ENCODE assay signal across 12 cellular contexts in the genomic region with DNA sequence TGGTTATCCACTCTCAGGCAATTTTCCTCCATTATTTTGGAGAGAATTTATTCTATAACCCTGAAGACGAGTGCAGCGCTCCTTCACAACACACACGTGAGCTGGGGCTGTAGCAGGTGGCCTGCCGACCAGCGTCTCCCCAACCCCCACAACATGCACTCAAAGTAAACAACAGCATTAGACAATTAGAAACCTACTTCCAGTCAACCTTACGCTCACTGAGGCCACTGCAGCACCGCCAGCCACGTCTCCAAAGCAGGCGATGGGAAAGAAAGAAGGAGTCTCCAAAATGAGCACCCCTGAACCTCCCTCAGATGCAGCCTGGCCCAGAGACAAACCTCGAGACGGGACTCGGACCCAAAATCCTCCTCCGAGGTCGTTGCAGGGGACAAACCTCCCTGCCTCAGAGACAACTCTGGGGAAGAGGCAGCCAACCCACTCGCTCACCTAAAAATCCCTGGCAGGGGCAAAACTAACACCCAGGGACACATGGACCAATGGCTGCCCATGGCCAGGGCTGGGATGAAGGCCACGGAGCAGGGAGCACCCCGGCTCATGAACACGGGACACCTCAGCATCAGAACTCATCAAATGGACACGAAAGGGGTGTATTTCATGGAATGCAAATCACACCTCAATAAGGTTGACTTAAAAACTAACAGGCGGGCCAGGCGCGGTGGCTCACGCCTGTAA. TPM values are rescaled to one million over a fixed set of nuclear protein-coding genes. Genes with fewer than 3 reads are reported as not detected.
A peak's percentile ranks its signal among the peaks of the same experiment; 100 is the strongest.
DNase-seq lines count a peak whose midpoint lies in the region; ATAC-seq and TF ChIP-seq lines count a peak whose summit lies in the region.
"Had no signal": no experiment of that assay in that cellular context is flagged by ENCODE, and none has a peak within 500 bp of the region (broad histone marks: within the 10 kb centered on the region; RNA-seq: fewer than 3 reads in every experiment).

No MANE protein-coding gene starts in this region.

- TF ChIP-seq POLR2A in heart left ventricle (IDR thresholded peaks at IDR 0.05), result no peak

- intact Hi-C loops in heart left ventricle (cut with DNase I), result loop anchor here in 3 of 10 donors (2.0 to 10.0 kb wide), 3 partner anchors 40 to 554 kb away; a partner anchor contains a TSS
- intact Hi-C loops in Right ventricle myocardium superior (cut with DNase I), result no loop called here
- intact Hi-C loops in activated T-helper 2 cell treated with anti-CD3 and anti-CD28 coated beads, Interferon-gamma antibody, Interleukin-2, Interleukin-4, amounts not matched to agents 10 μg/mL and 5 μg/mL and 100 μg/mL, durations not matched to agents 14 hours and 24 hours and 36 hours (cut with micrococcal nuclease), result no loop called here
- intact Hi-C loops in upper lobe of right lung (cut with DNase I), result no loop called here

- H3K36me3 ChIP-seq in heart left ventricle (peaks cover 0 to 18% (median 5%) of the 10 kb centered on the region in 9 donors), upper lobe of right lung (no peaks in the 10 kb centered on the region)

- H3K4me1 ChIP-seq in heart left ventricle (peaks cover 0 to 74% (median 54%) of the 10 kb centered on the region in 12 donors), upper lobe of right lung (peaks cover 38% of the 10 kb centered on the region)

- in situ Hi-C loops in GM13977 (cut with MboI; ENCODE audit: low pct_unique_long_range_greater_than_20kb, low sequenced_read_pairs, unreplicated experiment), result no loop called here

- no peaks in the 10 kb centered on the region for H3K9me3 Mint-ChIP-seq in activated T-helper 2 cell treated with anti-CD3 and anti-CD28 coated beads, Interferon-gamma antibody, Interleukin-2, Interleukin-4, amounts not matched to agents 10 μg/mL and 5 μg/mL and 100 μg/mL, durations not matched to agents 14 hours and 24 hours and 36 hours
- no peaks in the 10 kb centered on the region for H3K9me3 Mint-ChIP-seq in naive B cell

- TF ChIP-seq CTCF in heart left ventricle (IDR thresholded peaks at IDR 0.05), result no peak
- no peak for TF ChIP-seq CTCF in upper lobe of right lung (IDR thresholded peaks at IDR 0.05)
- TF ChIP-seq CTCF in GM13977 (IDR thresholded peaks at IDR 0.05; ENCODE audit: extremely low read depth, insufficient read depth, missing control alignments), result no peak

- H3K27ac Mint-ChIP-seq in activated T-helper 2 cell treated with anti-CD3 and anti-CD28 coated beads, Interferon-gamma antibody, Interleukin-2, Interleukin-4, amounts not matched to agents 10 μg/mL and 5 μg/mL and 100 μg/mL, durations not matched to agents 14 hours and 24 hours and 36 hours, result no peak overlapping the region
- peak overlapping the region; percentile 26 to 97 (median 64) for H3K27ac Mint-ChIP-seq in naive B cell

- peak overlapping the region in 8 of 12 donors; percentile 53 to 94 (median 82) for H3K27ac ChIP-seq in heart left ventricle
- H3K27ac ChIP-seq in upper lobe of right lung, result peak overlapping the region; percentile 81
- H3K27ac ChIP-seq: SK-N-MC had no signal

- 90 to 94% (median 91%) methylated on average over 22 to 23 of the region's 23 CpGs for WGBS in heart left ventricle, 4 donors

- peak overlapping the region in 7 of 12 donors; percentile 82 to 98 (median 89) for H3K4me3 ChIP-seq in heart left ventricle
- peak overlapping the region; percentile 76 for H3K4me3 ChIP-seq in upper lobe of right lung

- ATAC-seq in heart left ventricle (no peak), Right ventricle myocardium superior (ENCODE audit: poor library complexity) (no peak), naive B cell (ENCODE audit: low read depth in 2 of 2) (no peak), upper lobe of right lung (no peak), HG02885 (IDR thresholded peaks at IDR 0.05; ENCODE audit: poor library complexity, unreplicated experiment) (no peak)

- no peaks in the 10 kb centered on the region for H3K9me3 ChIP-seq in heart left ventricle
- H3K9me3 ChIP-seq in upper lobe of right lung, result no peaks in the 10 kb centered on the region

- peaks cover 35% of the 10 kb centered on the region for H3K4me1 Mint-ChIP-seq in activated T-helper 2 cell treated with anti-CD3 and anti-CD28 coated beads, Interferon-gamma antibody, Interleukin-2, Interleukin-4, amounts not matched to agents 10 μg/mL and 5 μg/mL and 100 μg/mL, durations not matched to agents 14 hours and 24 hours and 36 hours (ENCODE audit: low read depth)
- peaks cover 36 to 62% (median 54%) of the 10 kb centered on the region in 3 donors for H3K4me1 Mint-ChIP-seq in naive B cell

- H3K4me3 Mint-ChIP-seq in activated T-helper 2 cell treated with anti-CD3 and anti-CD28 coated beads, Interferon-gamma antibody, Interleukin-2, Interleukin-4, amounts not matched to agents 10 μg/mL and 5 μg/mL and 100 μg/mL, durations not matched to agents 14 hours and 24 hours and 36 hours (ENCODE audit: low read depth), result peak overlapping the region; percentile 22
- H3K4me3 Mint-ChIP-seq in naive B cell, result peak overlapping the region; percentile 52 to 98 (median 92)

- DNase-seq in heart left ventricle (peak in 1 of 5 donors; percentile 46), Right ventricle myocardium superior (no peak), naive B cell (no peak), upper lobe of right lung (no peak), NCI-H446 (lab: John Stamatoyannopoulos, UW) (no peak), GM13977 (ENCODE audit: low spot score) (no peak)
- no peak for DNase-seq in activated T-helper 2 cell treated with anti-CD3 and anti-CD28 coated beads, Interferon-gamma antibody, Interleukin-2, Interleukin-4, amounts not matched to agents 10 μg/mL and 5 μg/mL and 100 μg/mL, durations not matched to agents 14 hours and 24 hours and 36 hours (ENCODE audit: low spot score)
- DNase-seq: MM.1S; NCI-H524 treated with DMSO at 0.1 percent for 48 hours; stimulated activated CD4-positive, alpha-beta T cell treated with anti-CD3 and anti-CD28 coated beads, Interleukin-4, amount 100 ng/mL, for 4 hours had no signal

- H3K36me3 Mint-ChIP-seq in activated T-helper 2 cell treated with anti-CD3 and anti-CD28 coated beads, Interferon-gamma antibody, Interleukin-2, Interleukin-4, amounts not matched to agents 10 μg/mL and 5 μg/mL and 100 μg/mL, durations not matched to agents 14 hours and 24 hours and 36 hours (ENCODE audit: low read depth), result peaks cover 32% of the 10 kb centered on the region
- no peaks in the 10 kb centered on the region for H3K36me3 Mint-ChIP-seq in naive B cell

- H3K27me3 ChIP-seq in heart left ventricle, result no peaks in the 10 kb centered on the region
- no peaks in the 10 kb centered on the region for H3K27me3 ChIP-seq in upper lobe of right lung

- H3K27me3 Mint-ChIP-seq in activated T-helper 2 cell treated with anti-CD3 and anti-CD28 coated beads, Interferon-gamma antibody, Interleukin-2, Interleukin-4, amounts not matched to agents 10 μg/mL and 5 μg/mL and 100 μg/mL, durations not matched to agents 14 hours and 24 hours and 36 hours (ENCODE audit: low read depth), result no peaks in the 10 kb centered on the region
- H3K27me3 Mint-ChIP-seq in naive B cell, result no peaks in the 10 kb centered on the region

RNA-seq across cellular contexts. Expression of a gene that starts 2.6 kb away (rescaled TPM):
- total RNA-seq in heart left ventricle, result 10 to 100 TPM; 19.7 to 33.4 (median 26.6) TPM
- 10 to 100 TPM; 20.5 to 31.2 TPM for polyA plus RNA-seq in heart left ventricle
- total RNA-seq in Right ventricle myocardium superior, result 25.4 TPM
- 48.1 and 49.5 TPM in 2 replicates for total RNA-seq in activated T-helper 2 cell treated with anti-CD3 and anti-CD28 coated beads, Interferon-gamma antibody, Interleukin-2, Interleukin-4, amounts not matched to agents 10 μg/mL and 5 μg/mL and 100 μg/mL, durations not matched to agents 14 hours and 24 hours and 36 hours
- polyA plus RNA-seq in naive B cell (ENCODE audit: low read depth in 6 of 6), result 10 to 100 TPM; 26.3 to 40.9 (median 34.5) TPM
- 59.5 TPM for total RNA-seq in upper lobe of right lung

RNA-seq across cellular contexts. Expression of a gene that starts 15.6 kb away (rescaled TPM):
- total RNA-seq in heart left ventricle (10 to 100 TPM in 3 of 9 donors, 1 to 10 TPM in 6; 3.6 to 14.3 (median 7.1) TPM), Right ventricle myocardium superior (13.8 TPM), upper lobe of right lung (48.7 TPM)
- polyA plus RNA-seq in heart left ventricle (10 to 100 TPM in 1 of 2 donors, 1 to 10 TPM in 1; 4.1 to 27.5 TPM), naive B cell (ENCODE audit: low read depth in 6 of 6) (10 to 100 TPM in 1 of 6 donors, 1 to 10 TPM in 5; 1.8 to 10.5 (median 4.5) TPM)
- total RNA-seq in activated T-helper 2 cell treated with anti-CD3 and anti-CD28 coated beads, Interferon-gamma antibody, Interleukin-2, Interleukin-4, amounts not matched to agents 10 μg/mL and 5 μg/mL and 100 μg/mL, durations not matched to agents 14 hours and 24 hours and 36 hours, result 12.0 and 15.5 TPM in 2 replicates

RNA-seq across cellular contexts. Expression of a gene that starts 39.5 kb away (rescaled TPM):
- 100 to 1,000 TPM in 2 of 9 donors, 10 to 100 TPM in 7; 35.2 to 113 (median 90.9) TPM for total RNA-seq in heart left ventricle
- 100 to 1,000 TPM in 1 of 2 donors, 10 to 100 TPM in 1; 94.6 to 139 TPM for polyA plus RNA-seq in heart left ventricle
- 78.2 TPM for total RNA-seq in Right ventricle myocardium superior
- total RNA-seq in activated T-helper 2 cell treated with anti-CD3 and anti-CD28 coated beads, Interferon-gamma antibody, Interleukin-2, Interleukin-4, amounts not matched to agents 10 μg/mL and 5 μg/mL and 100 μg/mL, durations not matched to agents 14 hours and 24 hours and 36 hours, result 181 and 194 TPM in 2 replicates
- polyA plus RNA-seq in naive B cell (ENCODE audit: low read depth in 6 of 6), result 100 to 1,000 TPM; 192 to 253 (median 220) TPM
- total RNA-seq in upper lobe of right lung, result 80.7 TPM
